In genomic region chr2:108396845-108397244, GRCh38 we compare ENCODE assay signal across 10 cellular contexts. TPM values are rescaled to one million over a fixed set of nuclear protein-coding genes. Genes with fewer than 3 reads are reported as not detected.
DNase-seq lines count a peak whose midpoint lies in the region; ATAC-seq and TF ChIP-seq lines count a peak whose summit lies in the region.
"Had no signal": no experiment of that assay in that cellular context is flagged by ENCODE, and none has a peak within 500 bp of the region (broad histone marks: within the 10 kb centered on the region; RNA-seq: fewer than 3 reads in every experiment).

No MANE protein-coding gene starts in this region.

- no peaks in the 10 kb centered on the region for H3K9me2 ChIP-seq in OCI-LY1 (ENCODE audit: low read depth, low read length)

- no TSS peak for BruUV-seq in Caco-2 (replicated peaks; lab: Mats Ljungman, UMichigan)

- POLR2A ChIA-PET in Caco-2 (lab: Charles Lee): interaction anchor here (0.5 kb wide), 1 partner anchor 23 kb away, joined by 4 read pairs; no protein-coding TSS in a partner anchor

- no peak overlapping the region for H3K27ac ChIP-seq in OCI-LY1 (ENCODE audit: low read depth, low read length, poor library complexity, severe bottlenecking)
- H3K27ac ChIP-seq in thyroid gland: no peak overlapping the region

- no peaks in the 10 kb centered on the region for H3K4me1 Mint-ChIP-seq in Caco-2 (ENCODE audit: low read depth, unreplicated experiment)
- H3K4me1 Mint-ChIP-seq: brain had no signal

- no peak overlapping the region for H3K27ac Mint-ChIP-seq in Caco-2 (ENCODE audit: unreplicated experiment)
- H3K27ac Mint-ChIP-seq: brain had no signal

- H3K27me3 ChIP-seq in Caco-2 (replicated peaks; ENCODE audit: control insufficient read depth, insufficient read depth, low read length) (no peaks in the 10 kb centered on the region), OCI-LY1 (ENCODE audit: insufficient read depth, low read length) (no peaks in the 10 kb centered on the region), thyroid gland (no peaks in the 10 kb centered on the region)

- no peaks in the 10 kb centered on the region for H3F3A ChIP-seq in OCI-LY1 (ENCODE audit: insufficient read depth, low read length)

- H3K36me3 ChIP-seq in Caco-2 (ENCODE audit: control insufficient read depth, insufficient read depth, low read length): no peaks in the 10 kb centered on the region
- H3K36me3 ChIP-seq in OCI-LY1 (ENCODE audit: insufficient read depth, low read length): no peaks in the 10 kb centered on the region
- no peaks in the 10 kb centered on the region for H3K36me3 ChIP-seq in thyroid gland

- H3K79me2 ChIP-seq in OCI-LY1 (ENCODE audit: insufficient read depth, low read length): no peaks in the 10 kb centered on the region

- H3K4me3 Mint-ChIP-seq in Caco-2 (ENCODE audit: unreplicated experiment): no peak overlapping the region
- H3K4me3 Mint-ChIP-seq: brain had no signal

- DNase-seq in Caco-2 (peak; percentile 49 to 52), epithelial cell of esophagus (ENCODE audit: low read depth) (peak; percentile 38), NCI-H2196 treated with DMSO at 0.1 percent for 48 hours (lab: John Stamatoyannopoulos, UW; ENCODE audit: unreplicated experiment) (no peak), thyroid gland (no peak)
- no peak for DNase-seq in activated effector memory CD4-positive, alpha-beta T cell treated with Interleukin-2 at 50 U/mL for 16 hours
- DNase-seq: NCI-H2081 had no signal

- no peak overlapping the region for H2AFZ ChIP-seq in OCI-LY1 (ENCODE audit: low read length)

- CTCF ChIA-PET in Caco-2 (lab: Charles Lee): no interaction called here

- 49 to 63% methylated on average over 3 of the region's 3 CpGs for WGBS in thyroid gland, 2 donors

- H3K4me1 ChIP-seq in Caco-2 (no peaks in the 10 kb centered on the region), OCI-LY1 (ENCODE audit: insufficient read depth, low read length, severe bottlenecking) (no peaks in the 10 kb centered on the region), thyroid gland (no peaks in the 10 kb centered on the region)

- TF ChIP-seq POLR2A in thyroid gland (IDR thresholded peaks at IDR 0.05): no peak

- H3K4me3 ChIP-seq in Caco-2 (ENCODE audit: low read depth, low read length): no peak overlapping the region
- H3K4me3 ChIP-seq in GM12875 (ENCODE audit: low read depth, low read length): no peak overlapping the region
- H3K4me3 ChIP-seq in OCI-LY1 (ENCODE audit: low read depth, low read length, poor library complexity, severe bottlenecking): no peak overlapping the region
- H3K4me3 ChIP-seq in epithelial cell of esophagus (ENCODE audit: low read length): no peak overlapping the region
- no peak overlapping the region for H3K4me3 ChIP-seq in thyroid gland (replicated peaks in 1 of 3)

- no peaks in the 10 kb centered on the region for H4K20me1 ChIP-seq in OCI-LY1 (ENCODE audit: insufficient read depth, low read length)

- H3K36me3 Mint-ChIP-seq in Caco-2 (ENCODE audit: insufficient read depth, unreplicated experiment): no peaks in the 10 kb centered on the region
- H3K36me3 Mint-ChIP-seq: brain had no signal

- no peak overlapping the region for H3K4me2 ChIP-seq in OCI-LY1 (ENCODE audit: low read length)

- H3K9me3 ChIP-seq in Caco-2 (peaks cover 20% of the 10 kb centered on the region), OCI-LY1 (ENCODE audit: low read length) (peaks cover 7% of the 10 kb centered on the region; the same call in 1 of the 2 replicates), thyroid gland (no peaks in the 10 kb centered on the region)

- no peak overlapping the region for H3K9ac ChIP-seq in OCI-LY1 (ENCODE audit: low read length)

- intact Hi-C loops in Caco-2 (cut with micrococcal nuclease; ENCODE audit: unreplicated experiment) (loop anchor here (1.0 kb wide), 1 partner anchor 187 kb away; no protein-coding TSS in a partner anchor), thyroid gland (cut with DNase I) (no loop called here)

- H3K27me3 Mint-ChIP-seq in Caco-2 (ENCODE audit: insufficient read depth, unreplicated experiment): no peaks in the 10 kb centered on the region

- TF ChIP-seq CTCF in Caco-2 (IDR thresholded peaks at IDR 0.05; ENCODE audit: insufficient read depth in 1 of 2, low read depth in 1 of 2, low read length in 1 of 2, severe bottlenecking in 1 of 2, unreplicated experiment in 1 of 2): peak; percentile 24 to 35
- 0 out of 2 replicates have a peak, but pooled peaks have one; percentile 22 for TF ChIP-seq CTCF in GM12875 (IDR thresholded peaks at IDR 0.05; ENCODE audit: borderline replicate concordance, insufficient read depth, low read depth, low read length)
- TF ChIP-seq CTCF in OCI-LY1 (IDR thresholded peaks at IDR 0.05; ENCODE audit: low read length): peak; percentile 62
- peak; percentile 36 for TF ChIP-seq CTCF in epithelial cell of esophagus (IDR thresholded peaks at IDR 0.05; ENCODE audit: insufficient read depth, low read depth, low read length, missing control alignments)
- no peak for TF ChIP-seq CTCF in thyroid gland (IDR thresholded peaks at IDR 0.05)

- no peak for ATAC-seq in HG03378 (IDR thresholded peaks at IDR 0.05; ENCODE audit: unreplicated experiment)

- peaks cover 52% of the 10 kb centered on the region for H3K9me3 Mint-ChIP-seq in Caco-2 (ENCODE audit: unreplicated experiment)

RNA-seq across cellular contexts. Expression of gene SULT1C4, which starts 19.1 kb away (rescaled TPM):
- total RNA-seq in Caco-2 (2022): 4.0 and 5.1 TPM in 2 replicates
- total RNA-seq in thyroid gland: 1 to 10 TPM; 3.2 to 9.2 (median 7.5) TPM

RNA-seq across cellular contexts. Expression of gene GCC2, which starts 52.2 kb away (rescaled TPM):
- total RNA-seq in Caco-2 (2022) (46.2 and 49.9 TPM in 2 replicates), thyroid gland (10 to 100 TPM; 41.4 to 59.4 (median 54.0) TPM)

Comparison
In these comparisons a context has a peak if more than half of its experiments do, and no peak if none do; other contexts are left out.
1. DNase-seq: peak in Caco-2 (2 of 2) and epithelial cell of esophagus (single experiment); none in NCI-H2196 treated with DMSO at 0.1 percent for 48 hours (single experiment), thyroid gland (0 of 2) and activated effector memory CD4-positive, alpha-beta T cell treated with Interleukin-2 at 50 U/mL for 16 hours (single experiment).
2. CTCF ChIP-seq: peak in Caco-2 (2 of 2), GM12875 (single experiment), OCI-LY1 (single experiment) and epithelial cell of esophagus (single experiment); none in thyroid gland (0 of 6).